8 cellular contexts compared by ENCODE assay signal in the genomic region with DNA sequence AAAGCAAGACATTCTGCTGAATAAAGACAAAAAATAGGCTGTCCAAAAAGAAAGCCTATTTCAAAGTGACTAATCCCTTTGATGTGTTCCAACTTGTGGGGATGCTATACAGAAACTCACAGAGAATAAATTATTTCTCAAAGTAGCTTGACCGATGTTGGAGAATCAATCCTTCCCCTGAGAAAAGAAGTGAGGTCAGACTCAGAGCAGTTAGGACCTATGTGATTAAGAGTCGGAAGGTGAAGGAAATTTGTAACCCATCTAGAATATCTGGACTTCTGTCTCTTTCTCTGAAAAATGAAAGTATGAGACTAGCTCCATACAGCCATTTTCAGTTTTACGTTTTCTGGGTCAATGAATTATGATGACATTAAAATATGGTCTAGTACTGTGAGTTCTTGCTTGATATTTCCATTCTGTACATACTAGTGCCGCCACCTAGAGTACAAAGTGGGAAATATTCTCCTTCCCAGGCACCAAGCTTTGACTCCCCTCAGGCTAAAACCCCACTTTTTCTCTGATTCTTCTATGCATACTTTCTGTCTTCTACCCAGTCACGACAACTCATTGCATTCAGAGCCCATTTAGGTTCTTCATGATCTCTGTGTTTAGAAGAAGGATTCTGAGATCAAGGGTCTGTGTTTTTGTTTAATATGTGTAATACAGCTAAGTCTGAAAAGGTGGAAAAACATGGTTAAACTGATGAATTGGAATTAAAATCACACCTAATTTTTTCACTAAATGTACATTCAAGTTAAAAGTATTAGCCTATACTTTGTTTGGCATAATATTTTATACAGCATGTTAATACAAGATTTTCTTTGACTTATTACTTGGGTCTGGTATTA. TPM values are rescaled to one million over a fixed set of nuclear protein-coding genes. Genes with fewer than 3 reads are reported as not detected.
A peak's percentile ranks its signal among the peaks of the same experiment; 100 is the strongest.
DNase-seq lines count a peak whose midpoint lies in the region; ATAC-seq and TF ChIP-seq lines count a peak whose summit lies in the region.

No MANE protein-coding gene starts in this region.

- DNase-seq in CD1c-positive myeloid dendritic cell (ENCODE audit: extremely low spot score) (peak; percentile 54), NCI-H1417 treated with DMSO at 0.1 percent for 48 hours (lab: John Stamatoyannopoulos, UW) (peak; percentile 17), heart right ventricle (peak in 1 of 2 donors; percentile 41), skeletal muscle cell (ENCODE audit: low read depth) (peak; percentile 12)
- no peak for DNase-seq in stimulated activated CD8-positive, alpha-beta memory T cell treated with anti-CD3 and anti-CD28 coated beads, Interleukin-4, amount 100 ng/mL, for 48 hours

- H3K27ac ChIP-seq in VCaP, result no peak overlapping the region
- H3K27ac ChIP-seq in heart right ventricle, result peak overlapping the region in 2 of 10 donors; percentile 20 to 50

- ATAC-seq in GM18868 (IDR thresholded peaks at IDR 0.05; ENCODE audit: unreplicated experiment) (peak; percentile 91), HG02973 (IDR thresholded peaks at IDR 0.05; ENCODE audit: unreplicated experiment) (peak; percentile 98), heart right ventricle (peak in 7 of 8 donors; percentile 78 to 90 (median 83))

- peaks cover 0 to 7% (median 0%) of the 10 kb centered on the region in 9 donors for H3K4me1 ChIP-seq in heart right ventricle

- H3K4me3 ChIP-seq in heart right ventricle, result peak overlapping the region in 4 of 10 donors; percentile 5 to 28 (median 12)
- no peak overlapping the region for H3K4me3 ChIP-seq in skeletal muscle cell (ENCODE audit: low read depth, low read length)

- WGBS in heart right ventricle, 2 donors, result 32 to 34% methylated on average over 5 of the region's 5 CpGs

- TF ChIP-seq CTCF in VCaP (conservative IDR thresholded peaks at IDR 0.05) (peak; percentile 90), heart right ventricle (IDR thresholded peaks at IDR 0.05) (peak; percentile 66 to 89 (median 80))

- intact Hi-C loops in heart right ventricle (cut with DNase I), result loop anchor here (1.0 to 10.0 kb wide), 11 partner anchors 35 to 400 kb away; no protein-coding TSS in a partner anchor

- peaks cover 0 to 6% (median 0%) of the 10 kb centered on the region in 11 donors for H3K9me3 ChIP-seq in heart right ventricle

- no peaks in the 10 kb centered on the region for H3K36me3 ChIP-seq in heart right ventricle

- no peaks in the 10 kb centered on the region for H3K27me3 ChIP-seq in heart right ventricle

RNA-seq across cellular contexts. Expression of gene NTS, which starts 6.9 kb away (rescaled TPM):
- total RNA-seq in heart right ventricle, result under 1 TPM in 2 of 10 donors, not detected in 8; 0.18 to 0.39 TPM
- polyA plus RNA-seq in heart right ventricle, result under 1 TPM; 0.07 to 0.22 TPM

RNA-seq across cellular contexts. Expression of gene RASSF9, which starts 30.9 kb away (rescaled TPM):
- 10 to 100 TPM in 4 of 10 donors, 1 to 10 TPM in 6; 2.3 to 15.2 (median 7.6) TPM for total RNA-seq in heart right ventricle
- polyA plus RNA-seq in heart right ventricle, result 1 to 10 TPM in 1 of 2 donors, under 1 TPM in 1; 0.84 to 1.3 TPM
